In the genomic region with DNA sequence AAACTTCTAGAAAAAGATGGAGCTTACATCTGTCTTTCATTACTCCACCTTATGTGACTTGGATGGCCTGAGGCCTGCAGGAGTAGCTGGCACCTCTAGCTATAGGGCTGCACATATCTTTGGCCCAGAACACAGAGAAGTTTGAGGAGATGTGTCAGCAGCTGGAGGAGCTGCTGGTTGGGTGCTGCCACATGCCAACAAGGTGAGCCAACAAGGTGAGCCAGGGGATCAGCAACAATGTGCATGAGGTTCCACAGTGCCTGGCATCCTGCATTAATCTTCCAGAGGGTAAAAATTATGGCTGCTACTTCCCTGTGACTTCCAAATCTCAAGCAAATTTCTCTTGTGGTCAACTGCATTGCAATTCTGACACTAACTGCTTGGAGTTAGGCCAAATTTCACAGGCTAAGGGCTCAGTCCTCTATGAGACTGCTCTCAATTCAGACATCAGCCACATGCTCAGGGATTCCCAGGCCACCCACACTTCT, we compare ENCODE assay signal across 22 cellular contexts. TPM values are rescaled to one million over a fixed set of nuclear protein-coding genes. Genes with fewer than 3 reads are reported as not detected.
DNase-seq lines count a peak whose midpoint lies in the region; ATAC-seq and TF ChIP-seq lines count a peak whose summit lies in the region.
"Had no signal": no experiment of that assay in that cellular context is flagged by ENCODE, and none has a peak within 500 bp of the region (broad histone marks: within the 10 kb centered on the region; RNA-seq: fewer than 3 reads in every experiment).

No MANE protein-coding gene starts in this region.

- H3K9ac ChIP-seq in H9 (ENCODE audit: extremely low read depth, insufficient read length, low read length) = no peak overlapping the region
- H3K9ac ChIP-seq in trophoblast cell (ENCODE audit: low read length) = no peak overlapping the region
- H3K9ac ChIP-seq: parathyroid adenoma had no signal

- H3K79me2 ChIP-seq in H9 (ENCODE audit: insufficient read depth, low read length) = no peaks in the 10 kb centered on the region
- no peaks in the 10 kb centered on the region for H3K79me2 ChIP-seq in PC-9 (ENCODE audit: low read depth)
- H3K79me2 ChIP-seq in trophoblast cell (ENCODE audit: control insufficient read depth, insufficient read depth, low read length, poor library complexity) = no peaks in the 10 kb centered on the region
- H3K79me2 ChIP-seq: hepatocyte, parathyroid adenoma had no signal

- no peak for TF ChIP-seq CTCF in H9 (conservative IDR thresholded peaks at IDR 0.05)
- no peak for TF ChIP-seq CTCF in PC-9 (conservative IDR thresholded peaks at IDR 0.05)

- intact Hi-C loops in PC-9 (cut with micrococcal nuclease; ENCODE audit: unreplicated experiment) = loop anchor here (1.0 to 2.0 kb wide), 2 partner anchors 16 to 22 kb away; a partner anchor contains a TSS

- H2BK120ac ChIP-seq in H9 (ENCODE audit: low read depth, low read length, poor library complexity, severe bottlenecking) = no peak overlapping the region
- no peak overlapping the region for H2BK120ac ChIP-seq in trophoblast cell (ENCODE audit: insufficient read depth, low read length, poor library complexity)

- H3K9me2 ChIP-seq in PC-9 (ENCODE audit: insufficient read depth) = no peaks in the 10 kb centered on the region

- no peaks in the 10 kb centered on the region for H3K9me3 Mint-ChIP-seq in H9
- H3K9me3 Mint-ChIP-seq in CD8-positive, alpha-beta memory T cell = no peaks in the 10 kb centered on the region

- H3K9me3 ChIP-seq in H9 (ENCODE audit: control insufficient read depth, low read depth, low read length) = no peaks in the 10 kb centered on the region
- no peaks in the 10 kb centered on the region for H3K9me3 ChIP-seq in PC-9 (ENCODE audit: insufficient read depth, low read depth)
- H3K9me3 ChIP-seq in esophagus (ENCODE audit: control insufficient read depth in 2 of 2, insufficient read depth in 1 of 2, low read depth in 1 of 2, low read length in 1 of 2) = peaks cover 0 to 2% of the 10 kb centered on the region in 2 donors
- H3K9me3 ChIP-seq in trophoblast cell (ENCODE audit: insufficient read depth, low read depth, low read length) = no peaks in the 10 kb centered on the region
- H3K9me3 ChIP-seq in CD8-positive, alpha-beta memory T cell (ENCODE audit: low read length) = no peaks in the 10 kb centered on the region

- H3K27me3 Mint-ChIP-seq in H9 (ENCODE audit: low read depth) = no peaks in the 10 kb centered on the region
- peaks cover 0 to 2% of the 10 kb centered on the region in 2 donors for H3K27me3 Mint-ChIP-seq in CD8-positive, alpha-beta memory T cell
- H3K27me3 Mint-ChIP-seq: activated CD4-positive, alpha-beta T cell treated with anti-CD3 and anti-CD28 coated beads for 36 hours; activated naive CD8-positive, alpha-beta T cell had no signal

- no peak overlapping the region for H3K14ac ChIP-seq in H9 (ENCODE audit: insufficient read depth, low read length)
- H3K14ac ChIP-seq in trophoblast cell (ENCODE audit: low read length) = no peak overlapping the region

- H3K27ac Mint-ChIP-seq in H9 = peak overlapping the region in 1 of 3 experiments; percentile 78; a peak in 1 of 7 replicates
- H3K27ac Mint-ChIP-seq in CD8-positive, alpha-beta memory T cell = peak overlapping the region in 2 of 8 donors; percentile 38 to 41
- H3K27ac Mint-ChIP-seq: activated CD4-positive, alpha-beta T cell treated with anti-CD3 and anti-CD28 coated beads for 36 hours; activated naive CD8-positive, alpha-beta T cell had no signal

- H3K4me3 ChIP-seq in PC-9 = no peak overlapping the region
- H3K4me3 ChIP-seq in esophagus (ENCODE audit: low read depth in 1 of 2, low read length in 2 of 2) = no peak overlapping the region
- H3K4me3 ChIP-seq in trophoblast cell (ENCODE audit: low read depth, low read length) = no peak overlapping the region
- no peak overlapping the region for H3K4me3 ChIP-seq in CD8-positive, alpha-beta memory T cell (ENCODE audit: low read length)
- H3K4me3 ChIP-seq: hepatocyte had no signal

- H2AK5ac ChIP-seq in H9 (ENCODE audit: insufficient read length, low read length) (no peak overlapping the region), trophoblast cell (ENCODE audit: low read length) (no peak overlapping the region)

- BruUV-seq in PC-9 (replicated peaks; lab: Mats Ljungman, UMichigan) = no TSS peak

- H3K36me3 ChIP-seq in PC-9 (ENCODE audit: low read depth) (no peaks in the 10 kb centered on the region), esophagus (ENCODE audit: control insufficient read depth in 2 of 2, insufficient read depth in 2 of 2, low read length in 1 of 2) (no peaks in the 10 kb centered on the region), trophoblast cell (ENCODE audit: control insufficient read depth in 1 of 2, insufficient read depth in 2 of 2, low read length in 2 of 2) (peaks cover 10 to 15% of the 10 kb centered on the region in 2 experiments)
- H3K36me3 ChIP-seq in CD8-positive, alpha-beta memory T cell (ENCODE audit: insufficient read depth, low read length) = no peaks in the 10 kb centered on the region

- H2BK15ac ChIP-seq in H9 (ENCODE audit: low read depth, low read length) = 0 out of 2 replicates have a peak overlapping the region, but pooled peaks have one; percentile 28

- H3K79me1 ChIP-seq in H9 (ENCODE audit: insufficient read depth, low read depth, low read length, poor library complexity, severe bottlenecking) (no peaks in the 10 kb centered on the region), trophoblast cell (ENCODE audit: low read length) (no peaks in the 10 kb centered on the region)

- no peak overlapping the region for H3K56ac ChIP-seq in H9 (ENCODE audit: insufficient read length, low read depth, low read length)

- H2BK12ac ChIP-seq in H9 (ENCODE audit: insufficient read length, low read depth, low read length) (no peak overlapping the region), trophoblast cell (ENCODE audit: low read length) (no peak overlapping the region)

- H4K20me1 ChIP-seq in H9 (ENCODE audit: control insufficient read depth, insufficient read depth, insufficient read length) (no peaks in the 10 kb centered on the region), PC-9 (ENCODE audit: insufficient read depth) (no peaks in the 10 kb centered on the region)

- H3K4me3 Mint-ChIP-seq in H9 = no peak overlapping the region
- no peak overlapping the region for H3K4me3 Mint-ChIP-seq in CD8-positive, alpha-beta memory T cell
- H3K4me3 Mint-ChIP-seq: activated CD4-positive, alpha-beta T cell treated with anti-CD3 and anti-CD28 coated beads for 36 hours; activated naive CD8-positive, alpha-beta T cell had no signal

- peaks cover 8 to 10% of the 10 kb centered on the region in 2 experiments for H3K4me1 Mint-ChIP-seq in H9
- no peaks in the 10 kb centered on the region for H3K4me1 Mint-ChIP-seq in CD8-positive, alpha-beta memory T cell
- H3K4me1 Mint-ChIP-seq: activated CD4-positive, alpha-beta T cell treated with anti-CD3 and anti-CD28 coated beads for 36 hours had no signal

- H2BK20ac ChIP-seq in H9 (ENCODE audit: low read depth, low read length, poor library complexity, severe bottlenecking) = no peak overlapping the region

- H4K5ac ChIP-seq in H9 (ENCODE audit: insufficient read length, low read depth, low read length) = no peak overlapping the region

- H4K8ac ChIP-seq in H9 (replicated peaks; ENCODE audit: insufficient read length, low read depth, low read length) (no peak overlapping the region), trophoblast cell (ENCODE audit: low read depth, low read length) (no peak overlapping the region)

- POLR2A ChIA-PET in PC-9 (lab: Charles Lee; ENCODE audit: unreplicated experiment) = interaction anchor here (0.5 to 1.1 kb wide), 2 partner anchors 16 to 22 kb away, joined by 4 to 8 read pairs; a partner anchor contains a TSS
- POLR2A ChIA-PET in CD8-positive, alpha-beta memory T cell (lab: Charles Lee) = no interaction called here

- peaks cover 15% of the 10 kb centered on the region for H3F3A ChIP-seq in PC-9 (ENCODE audit: insufficient read depth, low read depth)

- H4K91ac ChIP-seq in H9 (ENCODE audit: insufficient read length, low read depth, low read length) (no peak overlapping the region), trophoblast cell (ENCODE audit: low read depth, low read length) (no peak overlapping the region)

- H3K4ac ChIP-seq in H9 (ENCODE audit: low read depth, low read length) (no peak overlapping the region), trophoblast cell (ENCODE audit: low read depth, low read length) (no peak overlapping the region)

- CTCF ChIA-PET in PC-9 (lab: Charles Lee) = no interaction called here
- CTCF ChIA-PET in CD8-positive, alpha-beta memory T cell (lab: Charles Lee) = no interaction called here

- no peak for DNase-seq in H9
- DNase-seq in PC-9 = peak; percentile 61 to 88
- DNase-seq in trophoblast cell = peak; percentile 77 to 81
- no peak for DNase-seq in CD8-positive, alpha-beta memory T cell
- no peak for DNase-seq in NOMO-1 treated with dmso at 0.1 percent for 144 hours (lab: John Stamatoyannopoulos, UW; ENCODE audit: unreplicated experiment)
- DNase-seq in NAMALWA (ENCODE audit: low spot score) = no peak
- DNase-seq: activated CD4-positive, alpha-beta T cell treated with anti-CD3 and anti-CD28 coated beads for 36 hours; activated T-cell treated with anti-CD3 and anti-CD28 coated beads for 4 hours; C1 segment of cervical spinal cord; GOT3; KG1; left colon; NCI-H1436; NCI-H524; RPMI8226; stimulated activated CD4-positive, alpha-beta T cell treated with anti-CD3 and anti-CD28 coated beads, Interleukin-15, amount 100 ng/mL, for 24 hours; T-helper 2 cell had no signal

- H3K36me3 Mint-ChIP-seq in H9 (ENCODE audit: insufficient read depth in 1 of 3, low read depth in 3 of 3) = peaks cover 6 to 21% (median 18%) of the 10 kb centered on the region in 3 experiments
- peaks cover 0 to 8% (median 5%) of the 10 kb centered on the region in 3 donors for H3K36me3 Mint-ChIP-seq in CD8-positive, alpha-beta memory T cell

- no peaks in the 10 kb centered on the region for H3K23me2 ChIP-seq in H9 (ENCODE audit: insufficient read length, low read depth, low read length, poor library complexity, severe bottlenecking)

- H3K23ac ChIP-seq in H9 (ENCODE audit: insufficient read length, low read depth, low read length) (no peak overlapping the region), trophoblast cell (ENCODE audit: low read length) (no peak overlapping the region)

- no peak overlapping the region for H4K12ac ChIP-seq in trophoblast cell (ENCODE audit: low read depth, low read length)

- no peak overlapping the region for H3T11ph ChIP-seq in H9 (ENCODE audit: low read length)

- H2AFZ ChIP-seq in H9 (ENCODE audit: low read length) (no peak overlapping the region), PC-9 (no peak overlapping the region; the same call in 1 of the 2 replicates), trophoblast cell (ENCODE audit: insufficient read depth, low read length, poor library complexity) (no peak overlapping the region)
- H2AFZ ChIP-seq: hepatocyte, parathyroid adenoma had no signal

- H3K4me1 ChIP-seq in H9 (ENCODE audit: insufficient read depth, low read length) = peaks cover 2% of the 10 kb centered on the region; the same call in 1 of the 2 replicates
- peaks cover 13% of the 10 kb centered on the region for H3K4me1 ChIP-seq in PC-9 (replicated peaks; ENCODE audit: insufficient read depth)
- peaks cover 0 to 4% of the 10 kb centered on the region in 2 donors for H3K4me1 ChIP-seq in esophagus (ENCODE audit: control insufficient read depth in 2 of 2, insufficient read depth in 2 of 2, low read length in 1 of 2)
- H3K4me1 ChIP-seq in trophoblast cell (ENCODE audit: control insufficient read depth in 1 of 2, insufficient read depth in 2 of 2, low read length in 2 of 2) = no peaks in the 10 kb centered on the region
- no peaks in the 10 kb centered on the region for H3K4me1 ChIP-seq in CD8-positive, alpha-beta memory T cell (ENCODE audit: insufficient read depth, low read length)
- H3K4me1 ChIP-seq: parathyroid adenoma had no signal

- no peak for ATAC-seq in HG03520 (IDR thresholded peaks at IDR 0.05; ENCODE audit: unreplicated experiment)
- ATAC-seq: activated CD4-positive, alpha-beta T cell treated with anti-CD3 and anti-CD28 coated beads for 36 hours; left colon had no signal

- H3K27ac ChIP-seq in H9 (ENCODE audit: insufficient read length, low read depth, low read length) = no peak overlapping the region
- H3K27ac ChIP-seq in PC-9 = peak overlapping the region; percentile 31
- peak overlapping the region; percentile 13 to 25 for H3K27ac ChIP-seq in esophagus (ENCODE audit: low read depth in 2 of 2, low read length in 1 of 2)
- H3K27ac ChIP-seq in trophoblast cell (ENCODE audit: low read depth, low read length) = no peak overlapping the region
- H3K27ac ChIP-seq in CD8-positive, alpha-beta memory T cell (ENCODE audit: low read depth, low read length) = no peak overlapping the region
- H3K27ac ChIP-seq: hepatocyte, parathyroid adenoma had no signal

- H3K27me3 ChIP-seq in H9 (ENCODE audit: insufficient read depth, low read length) = no peaks in the 10 kb centered on the region
- no peaks in the 10 kb centered on the region for H3K27me3 ChIP-seq in PC-9 (ENCODE audit: insufficient read depth, low read depth)
- peaks cover 0 to 2% of the 10 kb centered on the region in 2 donors for H3K27me3 ChIP-seq in esophagus (ENCODE audit: control insufficient read depth in 1 of 2, insufficient read depth in 2 of 2, low read length in 2 of 2)
- no peaks in the 10 kb centered on the region for H3K27me3 ChIP-seq in trophoblast cell (ENCODE audit: insufficient read depth, low read length)
- no peaks in the 10 kb centered on the region for H3K27me3 ChIP-seq in CD8-positive, alpha-beta memory T cell (ENCODE audit: insufficient read depth, low read length, poor library complexity, severe bottlenecking)
- H3K27me3 ChIP-seq: hepatocyte had no signal

- H2BK5ac ChIP-seq in H9 (ENCODE audit: insufficient read length, low read length) (no peak overlapping the region), trophoblast cell (ENCODE audit: low read depth, low read length, poor library complexity) (no peak overlapping the region)

- H3K4me2 ChIP-seq in H9 (ENCODE audit: insufficient read depth, insufficient read length, low read length) (no peak overlapping the region), PC-9 (no peak overlapping the region; the same call in 1 of the 2 replicates), trophoblast cell (ENCODE audit: low read length) (no peak overlapping the region)
- H3K4me2 ChIP-seq: hepatocyte had no signal

- H3K18ac ChIP-seq in H9 (ENCODE audit: insufficient read length, low read depth, low read length) (no peak overlapping the region), trophoblast cell (ENCODE audit: low read length) (no peak overlapping the region)

RNA-seq across cellular contexts. Expression of a gene that starts 16.0 kb away (rescaled TPM):
- total RNA-seq in H9 (2021) (55.5 and 56.4 TPM in 2 replicates), PC-9 (2021) (18.9 and 34.7 TPM in 2 replicates)
- polyA plus RNA-seq in esophagus = 10 to 100 TPM in 1 of 2 donors, 1 to 10 TPM in 1; 4.3 to 11.4 TPM
- polyA plus RNA-seq in trophoblast cell (2013) = 69.9 and 76.9 TPM in 2 replicates
- 10 to 100 TPM; 35.7 to 37.7 TPM for total RNA-seq in CD8-positive, alpha-beta memory T cell
- 23.1 TPM for polyA plus RNA-seq in CD8-positive, alpha-beta memory T cell

RNA-seq across cellular contexts. Expression of a gene that starts 16.2 kb away (rescaled TPM):
- 3.5 and 5.3 TPM in 2 replicates for total RNA-seq in H9 (2021)
- 3.7 and 4.9 TPM in 2 replicates for total RNA-seq in PC-9 (2021)
- polyA plus RNA-seq in esophagus = 1 to 10 TPM; 4.1 to 5.5 TPM
- 8.7 and 9.2 TPM in 2 replicates for polyA plus RNA-seq in trophoblast cell (2013)
- total RNA-seq in CD8-positive, alpha-beta memory T cell = 1 to 10 TPM; 8.2 to 9.3 TPM
- 10.0 TPM for polyA plus RNA-seq in CD8-positive, alpha-beta memory T cell

RNA-seq across cellular contexts. Expression of a gene that starts 22.8 kb away (rescaled TPM):
- 88.8 and 92.8 TPM in 2 replicates for total RNA-seq in H9 (2021)
- total RNA-seq in PC-9 (2021) = 117 and 145 TPM in 2 replicates
- polyA plus RNA-seq in esophagus = 10 to 100 TPM; 76.8 to 82.7 TPM
- 170 and 172 TPM in 2 replicates for polyA plus RNA-seq in trophoblast cell (2013)
- 10 to 100 TPM; 77.7 to 79.8 TPM for total RNA-seq in CD8-positive, alpha-beta memory T cell
- 52.9 TPM for polyA plus RNA-seq in CD8-positive, alpha-beta memory T cell

Comparison
In these comparisons a context has a peak if more than half of its experiments do, and no peak if none do; other contexts are left out.
1. DNase-seq: peak in PC-9 (2 of 2) and trophoblast cell (2 of 2); none in H9 (single experiment), CD8-positive, alpha-beta memory T cell (0 of 5), NOMO-1 treated with dmso at 0.1 percent for 144 hours (single experiment) and NAMALWA (single experiment).
2. H3K27ac ChIP-seq: peak in PC-9 (single experiment) and esophagus (2 of 2); none in H9 (single experiment), trophoblast cell (single experiment) and CD8-positive, alpha-beta memory T cell (single experiment).